In genomic region chr6:43911354-43911624, GRCh38 we compare ENCODE assay signal across 1 cellular context.
TF ChIP-seq lines count a peak whose summit lies in the region.

No MANE protein-coding gene starts in this region.

TF ChIP-seq in K562, 482 proteins besides CTCF, POLR2A, EP300 and RAD21 (continued from another document):
- TF ChIP-seq ZNF407 (IDR thresholded peaks at IDR 0.05; ENCODE audit: low read depth) (no peak), NRF1 (conservative IDR thresholded peaks at IDR 0.05 in 1 of 2, IDR thresholded peaks at IDR 0.05 in 1 of 2) (no peak), ZNF324 (CRISPR knock-in tag; IDR thresholded peaks at IDR 0.05) (no peak), ZNF695 (CRISPR knock-in tag; IDR thresholded peaks at IDR 0.05) (no peak), REST (CRISPR knock-in tag; IDR thresholded peaks at IDR 0.05; ENCODE audit: low read depth) (peak; percentile 5; the same call in 1 of the 2 replicates), E4F1 (CRISPR knock-in tag; IDR thresholded peaks at IDR 0.05; ENCODE audit: borderline replicate concordance) (no peak), TEAD1 (CRISPR knock-in tag; IDR thresholded peaks at IDR 0.05) (no peak), XRCC4 (IDR thresholded peaks at IDR 0.05; ENCODE audit: extremely low read depth, insufficient read depth, insufficient read length) (no peak)
